2 cellular contexts compared by ENCODE assay signal in the genomic region with DNA sequence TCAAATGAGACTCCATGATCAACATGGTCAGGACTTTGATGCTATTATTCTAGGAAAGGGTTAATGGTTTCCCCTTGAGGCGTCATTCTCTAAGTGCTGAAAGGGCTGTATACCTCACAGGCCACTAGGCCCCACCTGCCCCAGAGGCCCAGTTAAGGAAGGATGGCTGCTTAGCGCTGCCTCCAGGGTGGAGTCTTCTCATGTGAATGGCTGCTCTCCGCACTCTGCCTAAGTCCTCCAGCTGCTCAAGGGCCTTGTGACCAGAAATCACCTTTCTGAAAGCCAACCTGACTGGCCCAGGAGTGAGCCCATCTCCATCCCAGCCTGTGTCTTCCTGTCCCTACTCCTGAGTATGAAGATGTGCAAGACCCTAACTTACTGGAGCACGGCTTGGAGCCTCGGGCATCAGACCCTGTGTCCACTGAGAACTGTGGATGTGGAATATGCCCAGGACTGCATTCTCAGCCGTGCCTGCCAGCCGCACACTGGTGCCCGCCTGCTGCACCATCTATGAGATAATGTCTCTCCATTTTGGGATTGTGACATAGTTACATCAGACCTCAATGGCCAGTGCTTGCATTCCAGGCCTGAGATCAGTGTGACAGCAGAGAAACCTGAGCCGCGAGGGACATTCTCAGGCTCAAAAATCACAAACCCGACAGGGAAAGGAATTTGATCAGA.
TF ChIP-seq lines count a peak whose summit lies in the region.

No MANE protein-coding gene starts in this region.

TF ChIP-seq in WTC11, 78 proteins besides CTCF, POLR2A, EP300 and RAD21:
- TF ChIP-seq GABPB1 (CRISPR knock-in tag; IDR thresholded peaks at IDR 0.05), result peak; percentile 92
- no peak for TF ChIP-seq GRHL2 (CRISPR knock-in tag; IDR thresholded peaks at IDR 0.05; ENCODE audit: insufficient replicate concordance, severe bottlenecking)
- TF ChIP-seq, protein P1, sequence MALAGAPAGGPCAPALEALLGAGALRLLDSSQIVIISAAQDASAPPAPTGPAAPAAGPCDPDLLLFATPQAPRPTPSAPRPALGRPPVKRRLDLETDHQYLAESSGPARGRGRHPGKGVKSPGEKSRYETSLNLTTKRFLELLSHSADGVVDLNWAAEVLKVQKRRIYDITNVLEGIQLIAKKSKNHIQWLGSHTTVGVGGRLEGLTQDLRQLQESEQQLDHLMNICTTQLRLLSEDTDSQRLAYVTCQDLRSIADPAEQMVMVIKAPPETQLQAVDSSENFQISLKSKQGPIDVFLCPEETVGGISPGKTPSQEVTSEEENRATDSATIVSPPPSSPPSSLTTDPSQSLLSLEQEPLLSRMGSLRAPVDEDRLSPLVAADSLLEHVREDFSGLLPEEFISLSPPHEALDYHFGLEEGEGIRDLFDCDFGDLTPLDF (CRISPR knock-in tag; IDR thresholded peaks at IDR 0.05), result no peak

TF ChIP-seq in HepG2, 621 proteins besides CTCF, POLR2A, EP300 and RAD21:
- peak; percentile 85 for TF ChIP-seq ZNF556 (CRISPR knock-in tag; IDR thresholded peaks at IDR 0.05; ENCODE audit: borderline replicate concordance)
- TF ChIP-seq JUN (CRISPR knock-in tag; IDR thresholded peaks at IDR 0.05), result peak; percentile 37; the same call in 1 of the 2 replicates
- no peak for TF ChIP-seq ZNF367 (CRISPR knock-in tag; IDR thresholded peaks at IDR 0.05; ENCODE audit: borderline replicate concordance)
- 0 out of 2 replicates have a peak, but pooled peaks have one; percentile 11 for TF ChIP-seq CBX5 (CRISPR knock-in tag; IDR thresholded peaks at IDR 0.05; ENCODE audit: borderline replicate concordance)
- peak; percentile 22; the same call in 1 of the 2 replicates for TF ChIP-seq YEATS4 (CRISPR knock-in tag; IDR thresholded peaks at IDR 0.05; ENCODE audit: borderline replicate concordance)
- peak; percentile 93 for TF ChIP-seq CEBPB (IDR thresholded peaks at IDR 0.05; ENCODE audit: borderline replicate concordance, low read depth, low read length)
- TF ChIP-seq, protein P2, sequence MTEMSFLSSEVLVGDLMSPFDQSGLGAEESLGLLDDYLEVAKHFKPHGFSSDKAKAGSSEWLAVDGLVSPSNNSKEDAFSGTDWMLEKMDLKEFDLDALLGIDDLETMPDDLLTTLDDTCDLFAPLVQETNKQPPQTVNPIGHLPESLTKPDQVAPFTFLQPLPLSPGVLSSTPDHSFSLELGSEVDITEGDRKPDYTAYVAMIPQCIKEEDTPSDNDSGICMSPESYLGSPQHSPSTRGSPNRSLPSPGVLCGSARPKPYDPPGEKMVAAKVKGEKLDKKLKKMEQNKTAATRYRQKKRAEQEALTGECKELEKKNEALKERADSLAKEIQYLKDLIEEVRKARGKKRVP (CRISPR knock-in tag; IDR thresholded peaks at IDR 0.05), result peak in 1 of 2 experiments; percentile 96; a peak in 2 of 4 replicates
- TF ChIP-seq ZNF350 (CRISPR knock-in tag; IDR thresholded peaks at IDR 0.05; ENCODE audit: borderline replicate concordance, low read depth), result 0 out of 2 replicates have a peak, but pooled peaks have one; percentile 48
- TF ChIP-seq ZNF263 (CRISPR knock-in tag; IDR thresholded peaks at IDR 0.05), result no peak
- TF ChIP-seq HOXA3 (CRISPR knock-in tag; IDR thresholded peaks at IDR 0.05), result 0 out of 2 replicates have a peak, but pooled peaks have one; percentile 26
- TF ChIP-seq RFXAP (CRISPR knock-in tag; IDR thresholded peaks at IDR 0.05; ENCODE audit: borderline replicate concordance), result no peak
- 0 out of 2 replicates have a peak, but pooled peaks have one; percentile 5 for TF ChIP-seq RXRA (CRISPR knock-in tag; IDR thresholded peaks at IDR 0.05)
- TF ChIP-seq, protein P3, sequence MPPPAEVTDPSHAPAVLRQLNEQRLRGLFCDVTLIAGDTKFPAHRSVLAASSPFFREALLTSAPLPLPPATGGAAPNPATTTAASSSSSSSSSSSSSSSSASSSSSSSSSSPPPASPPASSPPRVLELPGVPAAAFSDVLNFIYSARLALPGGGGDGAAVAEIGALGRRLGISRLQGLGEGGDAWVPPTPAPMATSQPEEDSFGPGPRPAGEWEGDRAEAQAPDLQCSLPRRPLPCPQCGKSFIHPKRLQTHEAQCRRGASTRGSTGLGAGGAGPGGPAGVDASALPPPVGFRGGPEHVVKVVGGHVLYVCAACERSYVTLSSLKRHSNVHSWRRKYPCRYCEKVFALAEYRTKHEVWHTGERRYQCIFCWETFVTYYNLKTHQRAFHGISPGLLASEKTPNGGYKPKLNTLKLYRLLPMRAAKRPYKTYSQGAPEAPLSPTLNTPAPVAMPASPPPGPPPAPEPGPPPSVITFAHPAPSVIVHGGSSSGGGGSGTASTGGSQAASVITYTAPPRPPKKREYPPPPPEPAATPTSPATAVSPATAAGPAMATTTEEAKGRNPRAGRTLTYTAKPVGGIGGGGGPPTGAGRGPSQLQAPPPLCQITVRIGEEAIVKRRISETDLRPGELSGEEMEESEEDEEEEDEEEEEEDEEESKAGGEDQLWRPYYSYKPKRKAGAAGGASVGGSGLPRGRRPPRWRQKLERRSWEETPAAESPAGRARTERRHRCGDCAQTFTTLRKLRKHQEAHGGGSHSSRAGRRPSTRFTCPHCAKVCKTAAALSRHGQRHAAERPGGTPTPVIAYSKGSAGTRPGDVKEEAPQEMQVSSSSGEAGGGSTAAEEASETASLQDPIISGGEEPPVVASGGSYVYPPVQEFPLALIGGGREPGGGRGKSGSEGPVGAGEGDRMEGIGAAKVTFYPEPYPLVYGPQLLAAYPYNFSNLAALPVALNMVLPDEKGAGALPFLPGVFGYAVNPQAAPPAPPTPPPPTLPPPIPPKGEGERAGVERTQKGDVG (CRISPR knock-in tag; IDR thresholded peaks at IDR 0.05; ENCODE audit: borderline replicate concordance), result no peak
- TF ChIP-seq, protein P4, sequence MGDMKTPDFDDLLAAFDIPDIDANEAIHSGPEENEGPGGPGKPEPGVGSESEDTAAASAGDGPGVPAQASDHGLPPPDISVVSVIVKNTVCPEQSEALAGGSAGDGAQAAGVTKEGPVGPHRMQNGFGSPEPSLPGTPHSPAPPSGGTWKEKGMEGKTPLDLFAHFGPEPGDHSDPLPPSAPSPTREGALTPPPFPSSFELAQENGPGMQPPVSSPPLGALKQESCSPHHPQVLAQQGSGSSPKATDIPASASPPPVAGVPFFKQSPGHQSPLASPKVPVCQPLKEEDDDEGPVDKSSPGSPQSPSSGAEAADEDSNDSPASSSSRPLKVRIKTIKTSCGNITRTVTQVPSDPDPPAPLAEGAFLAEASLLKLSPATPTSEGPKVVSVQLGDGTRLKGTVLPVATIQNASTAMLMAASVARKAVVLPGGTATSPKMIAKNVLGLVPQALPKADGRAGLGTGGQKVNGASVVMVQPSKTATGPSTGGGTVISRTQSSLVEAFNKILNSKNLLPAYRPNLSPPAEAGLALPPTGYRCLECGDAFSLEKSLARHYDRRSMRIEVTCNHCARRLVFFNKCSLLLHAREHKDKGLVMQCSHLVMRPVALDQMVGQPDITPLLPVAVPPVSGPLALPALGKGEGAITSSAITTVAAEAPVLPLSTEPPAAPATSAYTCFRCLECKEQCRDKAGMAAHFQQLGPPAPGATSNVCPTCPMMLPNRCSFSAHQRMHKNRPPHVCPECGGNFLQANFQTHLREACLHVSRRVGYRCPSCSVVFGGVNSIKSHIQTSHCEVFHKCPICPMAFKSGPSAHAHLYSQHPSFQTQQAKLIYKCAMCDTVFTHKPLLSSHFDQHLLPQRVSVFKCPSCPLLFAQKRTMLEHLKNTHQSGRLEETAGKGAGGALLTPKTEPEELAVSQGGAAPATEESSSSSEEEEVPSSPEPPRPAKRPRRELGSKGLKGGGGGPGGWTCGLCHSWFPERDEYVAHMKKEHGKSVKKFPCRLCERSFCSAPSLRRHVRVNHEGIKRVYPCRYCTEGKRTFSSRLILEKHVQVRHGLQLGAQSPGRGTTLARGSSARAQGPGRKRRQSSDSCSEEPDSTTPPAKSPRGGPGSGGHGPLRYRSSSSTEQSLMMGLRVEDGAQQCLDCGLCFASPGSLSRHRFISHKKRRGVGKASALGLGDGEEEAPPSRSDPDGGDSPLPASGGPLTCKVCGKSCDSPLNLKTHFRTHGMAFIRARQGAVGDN (CRISPR knock-in tag; IDR thresholded peaks at IDR 0.05), result peak; percentile 20; the same call in 1 of the 2 replicates
- no peak for TF ChIP-seq MEIS1 (CRISPR knock-in tag; IDR thresholded peaks at IDR 0.05; ENCODE audit: borderline replicate concordance)
- TF ChIP-seq NONO (IDR thresholded peaks at IDR 0.05), result no peak
- peak; percentile 54; the same call in 1 of the 2 replicates for TF ChIP-seq NONO (CRISPR knock-in tag; conservative IDR thresholded peaks at IDR 0.05)
- peak; percentile 65 for TF ChIP-seq CEBPG (CRISPR knock-in tag; IDR thresholded peaks at IDR 0.05)
- 0 out of 2 replicates have a peak, but pooled peaks have one; percentile 12 for TF ChIP-seq NR2C2 (CRISPR knock-in tag; IDR thresholded peaks at IDR 0.05; ENCODE audit: borderline replicate concordance)
- 0 out of 2 replicates have a peak, but pooled peaks have one; percentile 17 for TF ChIP-seq ZNF616 (CRISPR knock-in tag; IDR thresholded peaks at IDR 0.05; ENCODE audit: low read depth)
- TF ChIP-seq ZNF737 (CRISPR knock-in tag; IDR thresholded peaks at IDR 0.05; ENCODE audit: borderline replicate concordance), result no peak
- TF ChIP-seq, protein P5, sequence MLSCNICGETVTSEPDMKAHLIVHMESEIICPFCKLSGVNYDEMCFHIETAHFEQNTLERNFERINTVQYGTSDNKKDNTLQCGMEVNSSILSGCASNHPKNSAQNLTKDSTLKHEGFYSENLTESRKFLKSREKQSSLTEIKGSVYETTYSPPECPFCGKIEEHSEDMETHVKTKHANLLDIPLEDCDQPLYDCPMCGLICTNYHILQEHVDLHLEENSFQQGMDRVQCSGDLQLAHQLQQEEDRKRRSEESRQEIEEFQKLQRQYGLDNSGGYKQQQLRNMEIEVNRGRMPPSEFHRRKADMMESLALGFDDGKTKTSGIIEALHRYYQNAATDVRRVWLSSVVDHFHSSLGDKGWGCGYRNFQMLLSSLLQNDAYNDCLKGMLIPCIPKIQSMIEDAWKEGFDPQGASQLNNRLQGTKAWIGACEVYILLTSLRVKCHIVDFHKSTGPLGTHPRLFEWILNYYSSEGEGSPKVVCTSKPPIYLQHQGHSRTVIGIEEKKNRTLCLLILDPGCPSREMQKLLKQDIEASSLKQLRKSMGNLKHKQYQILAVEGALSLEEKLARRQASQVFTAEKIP (CRISPR knock-in tag; IDR thresholded peaks at IDR 0.05; ENCODE audit: borderline replicate concordance), result no peak
- peak; percentile 15; the same call in 1 of the 2 replicates for TF ChIP-seq TARDBP (CRISPR knock-in tag; IDR thresholded peaks at IDR 0.05)
- 0 out of 2 replicates have a peak, but pooled peaks have one; percentile 54 for TF ChIP-seq ZNF644 (CRISPR knock-in tag; IDR thresholded peaks at IDR 0.05; ENCODE audit: low read depth)
- 0 out of 2 replicates have a peak, but pooled peaks have one; percentile 17 for TF ChIP-seq MTA1 (CRISPR knock-in tag; IDR thresholded peaks at IDR 0.05; ENCODE audit: borderline replicate concordance)
- TF ChIP-seq ZNF629 (CRISPR knock-in tag; conservative IDR thresholded peaks at IDR 0.05), result 0 out of 2 replicates have a peak, but pooled peaks have one; percentile 12
- peak; percentile 86 for TF ChIP-seq TEAD3 (CRISPR knock-in tag; optimal IDR thresholded peaks at IDR 0.05; ENCODE audit: borderline replicate concordance)
- TF ChIP-seq, protein P6, sequence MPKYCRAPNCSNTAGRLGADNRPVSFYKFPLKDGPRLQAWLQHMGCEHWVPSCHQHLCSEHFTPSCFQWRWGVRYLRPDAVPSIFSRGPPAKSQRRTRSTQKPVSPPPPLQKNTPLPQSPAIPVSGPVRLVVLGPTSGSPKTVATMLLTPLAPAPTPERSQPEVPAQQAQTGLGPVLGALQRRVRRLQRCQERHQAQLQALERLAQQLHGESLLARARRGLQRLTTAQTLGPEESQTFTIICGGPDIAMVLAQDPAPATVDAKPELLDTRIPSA (CRISPR knock-in tag; IDR thresholded peaks at IDR 0.05; ENCODE audit: borderline replicate concordance), result 0 out of 2 replicates have a peak, but pooled peaks have one; percentile 30
- no peak for TF ChIP-seq RBM22 (optimal IDR thresholded peaks at IDR 0.05; ENCODE audit: low read length)
- TF ChIP-seq, protein P7, sequence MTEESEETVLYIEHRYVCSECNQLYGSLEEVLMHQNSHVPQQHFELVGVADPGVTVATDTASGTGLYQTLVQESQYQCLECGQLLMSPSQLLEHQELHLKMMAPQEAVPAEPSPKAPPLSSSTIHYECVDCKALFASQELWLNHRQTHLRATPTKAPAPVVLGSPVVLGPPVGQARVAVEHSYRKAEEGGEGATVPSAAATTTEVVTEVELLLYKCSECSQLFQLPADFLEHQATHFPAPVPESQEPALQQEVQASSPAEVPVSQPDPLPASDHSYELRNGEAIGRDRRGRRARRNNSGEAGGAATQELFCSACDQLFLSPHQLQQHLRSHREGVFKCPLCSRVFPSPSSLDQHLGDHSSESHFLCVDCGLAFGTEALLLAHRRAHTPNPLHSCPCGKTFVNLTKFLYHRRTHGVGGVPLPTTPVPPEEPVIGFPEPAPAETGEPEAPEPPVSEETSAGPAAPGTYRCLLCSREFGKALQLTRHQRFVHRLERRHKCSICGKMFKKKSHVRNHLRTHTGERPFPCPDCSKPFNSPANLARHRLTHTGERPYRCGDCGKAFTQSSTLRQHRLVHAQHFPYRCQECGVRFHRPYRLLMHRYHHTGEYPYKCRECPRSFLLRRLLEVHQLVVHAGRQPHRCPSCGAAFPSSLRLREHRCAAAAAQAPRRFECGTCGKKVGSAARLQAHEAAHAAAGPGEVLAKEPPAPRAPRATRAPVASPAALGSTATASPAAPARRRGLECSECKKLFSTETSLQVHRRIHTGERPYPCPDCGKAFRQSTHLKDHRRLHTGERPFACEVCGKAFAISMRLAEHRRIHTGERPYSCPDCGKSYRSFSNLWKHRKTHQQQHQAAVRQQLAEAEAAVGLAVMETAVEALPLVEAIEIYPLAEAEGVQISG (CRISPR knock-in tag; IDR thresholded peaks at IDR 0.05), result peak; percentile 23; the same call in 1 of the 2 replicates
- TF ChIP-seq TOPORS (CRISPR knock-in tag; IDR thresholded peaks at IDR 0.05), result 0 out of 2 replicates have a peak, but pooled peaks have one; percentile 31
- TF ChIP-seq ZNF607 (CRISPR knock-in tag; IDR thresholded peaks at IDR 0.05; ENCODE audit: borderline replicate concordance), result 0 out of 2 replicates have a peak, but pooled peaks have one; percentile 20
- no peak for TF ChIP-seq ZNF484 (CRISPR knock-in tag; IDR thresholded peaks at IDR 0.05; ENCODE audit: borderline replicate concordance, low read depth)
- TF ChIP-seq SCMH1 (CRISPR knock-in tag; IDR thresholded peaks at IDR 0.05; ENCODE audit: borderline replicate concordance), result no peak
- no peak for TF ChIP-seq ZNF232 (CRISPR knock-in tag; IDR thresholded peaks at IDR 0.05; ENCODE audit: borderline replicate concordance)
